ENCODE assay signal across 26 cellular contexts in the genomic region with DNA sequence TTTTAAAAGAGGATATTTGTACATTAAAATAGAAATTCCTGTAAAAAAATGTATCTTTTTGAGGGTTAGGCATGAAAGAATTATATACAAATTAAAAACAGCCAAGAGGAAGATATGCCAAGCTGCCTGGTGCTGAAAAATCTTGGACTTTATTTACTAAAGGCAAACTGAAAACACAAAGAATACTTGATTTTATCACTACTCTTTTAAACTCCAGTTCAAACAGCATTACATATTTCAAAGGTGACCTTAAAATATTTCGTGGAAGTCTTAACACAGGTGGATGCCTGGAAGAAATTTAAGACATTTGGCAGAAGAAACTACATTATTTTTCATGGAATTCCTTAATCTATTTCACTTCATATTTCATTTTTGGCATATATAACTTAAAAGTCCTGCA.
"Had no signal": no experiment of that assay in that cellular context is flagged by ENCODE, and none has a peak within 500 bp of the region (broad histone marks: within the 10 kb centered on the region; RNA-seq: fewer than 3 reads in every experiment).

No MANE protein-coding gene starts in this region.

- H2AFZ ChIP-seq: hepatocyte had no signal

- H3K36me3 ChIP-seq: colonic mucosa had no signal

- H3K9me3 Mint-ChIP-seq: dendritic cell treated with granulocyte-macrophage colony-stimulating factor and Interleukin-4, amounts not matched to agents 40 ng/mL and 50 ng/mL, for 4 days; effector memory CD8-positive, alpha-beta T cell; endodermal cell had no signal

- H3K79me2 ChIP-seq: hepatocyte had no signal

- H3K27ac ChIP-seq: colonic mucosa, coronary artery, epithelial cell of prostate, esophagus muscularis mucosa, esophagus squamous epithelium, foreskin keratinocyte, gastrocnemius medialis, gastroesophageal sphincter, heart left ventricle, heart right ventricle, hepatocyte had no signal

- H3K27me3 ChIP-seq: colonic mucosa, dorsolateral prefrontal cortex, esophagus muscularis mucosa, esophagus squamous epithelium, foreskin keratinocyte, gastrocnemius medialis, gastroesophageal sphincter, heart left ventricle, heart right ventricle, hepatocyte had no signal

- DNase-seq: colonic mucosa; cortex of kidney; dermis blood vessel endothelial cell; dorsolateral prefrontal cortex; effector CD4-positive, alpha-beta T cell; effector CD8-positive, alpha-beta T cell; effector memory CD4-positive, alpha-beta T cell; effector memory CD8-positive, alpha-beta T cell; endodermal cell; erythroblast; esophagus squamous epithelium; foreskin fibroblast; foreskin keratinocyte; foreskin melanocyte; gastrocnemius medialis; glutamatergic neuron; head of caudate nucleus; heart left ventricle; heart right ventricle had no signal

- H3K4me3 Mint-ChIP-seq: dendritic cell treated with granulocyte-macrophage colony-stimulating factor and Interleukin-4, amounts not matched to agents 40 ng/mL and 50 ng/mL, for 4 days; effector memory CD8-positive, alpha-beta T cell; endodermal cell had no signal

- H3K4me1 ChIP-seq: colonic mucosa, esophagus muscularis mucosa, esophagus squamous epithelium, gastrocnemius medialis, gastroesophageal sphincter had no signal

- H3K4me3 ChIP-seq: colonic mucosa, coronary artery, dorsolateral prefrontal cortex, esophagus muscularis mucosa, esophagus squamous epithelium, gastrocnemius medialis, gastroesophageal sphincter, heart left ventricle, heart right ventricle, hepatocyte had no signal

- H3K27me3 Mint-ChIP-seq: dendritic cell treated with granulocyte-macrophage colony-stimulating factor and Interleukin-4, amounts not matched to agents 40 ng/mL and 50 ng/mL, for 4 days; effector memory CD8-positive, alpha-beta T cell had no signal

- H3K4me2 ChIP-seq: hepatocyte had no signal

- H3K9me3 ChIP-seq: colonic mucosa, esophagus muscularis mucosa, esophagus squamous epithelium, gastrocnemius medialis, gastroesophageal sphincter, heart left ventricle, heart right ventricle had no signal

- ATAC-seq: effector memory CD8-positive, alpha-beta T cell; esophagus mucosa; foreskin keratinocyte; gastrocnemius medialis; gastroesophageal sphincter; heart left ventricle; heart right ventricle had no signal

- H3K27ac Mint-ChIP-seq: dendritic cell treated with granulocyte-macrophage colony-stimulating factor and Interleukin-4, amounts not matched to agents 40 ng/mL and 50 ng/mL, for 4 days; effector memory CD8-positive, alpha-beta T cell; endodermal cell had no signal
